8 cellular contexts compared by ENCODE assay signal in genomic region chr6:28597217-28597835, GRCh38.
DNase-seq lines count a peak whose midpoint lies in the region; ATAC-seq, FAIRE-seq and TF ChIP-seq lines count a peak whose summit lies in the region.

No MANE protein-coding gene starts in this region.

- no peak overlapping the region for H3K9ac ChIP-seq in endodermal cell (ENCODE audit: extremely low read depth, low read length, poor library complexity, severe bottlenecking)

- peaks cover 2% of the 10 kb centered on the region for H3K4me1 Mint-ChIP-seq in endodermal cell

- peaks cover 9% of the 10 kb centered on the region for H3K27me3 ChIP-seq in endodermal cell (ENCODE audit: control insufficient read depth, insufficient read depth, low read length, poor library complexity, severe bottlenecking)

- no peaks in the 10 kb centered on the region for H3K36me3 ChIP-seq in endodermal cell (ENCODE audit: control insufficient read depth, insufficient read depth, low read length)

- no peak overlapping the region for H3K27ac Mint-ChIP-seq in endodermal cell

- no peak for TF ChIP-seq CTCF in endodermal cell (conservative IDR thresholded peaks at IDR 0.05)

- peak overlapping the region; percentile 77 for H3K4me3 ChIP-seq in endodermal cell (ENCODE audit: low read length)

- FAIRE-seq in GM12891 (lab: Jason Lieb, UNC), result no peak

- no peaks in the 10 kb centered on the region for H3K9me3 ChIP-seq in endodermal cell (ENCODE audit: control insufficient read depth, low read length)

- no peak overlapping the region for H3K27ac ChIP-seq in endodermal cell (ENCODE audit: low read depth, low read length)

- peaks cover 23% of the 10 kb centered on the region for H3K27me3 Mint-ChIP-seq in endodermal cell (ENCODE audit: insufficient read depth)

- H3K4me3 Mint-ChIP-seq in endodermal cell, result peak overlapping the region; percentile 66

- no peaks in the 10 kb centered on the region for H3K9me3 Mint-ChIP-seq in endodermal cell

- no peak for ATAC-seq in GM19455 (IDR thresholded peaks at IDR 0.05; ENCODE audit: unreplicated experiment)

- DNase-seq in COLO829 (ENCODE audit: low spot score) (peak; percentile 84), HPDE6-E6E7 (ENCODE audit: extremely low spot score) (peak; percentile 26), SHP77 (lab: John Stamatoyannopoulos, UW) (peak; percentile 72 to 75), endodermal cell (peak; percentile 88), 8988T (no peak), GM12891 (ENCODE audit: insufficient read length, low spot score) (no peak)
- peak; percentile 74 for DNase-seq in stimulated activated CD4-positive, alpha-beta T cell treated with anti-CD3 and anti-CD28 coated beads, Interleukin-15, amount 100 ng/mL, for 24 hours

- TF ChIP-seq POLR2A in GM12891 (IDR thresholded peaks at IDR 0.05; ENCODE audit: low read depth, low read length), result no peak

- H3K36me3 Mint-ChIP-seq in endodermal cell (ENCODE audit: low read depth), result no peaks in the 10 kb centered on the region

- no peaks in the 10 kb centered on the region for H3K4me1 ChIP-seq in endodermal cell (ENCODE audit: control insufficient read depth, insufficient read depth, low read length)

- 6 to 15% methylated on average over 15 to 18 of the region's 18 CpGs for WGBS in endodermal cell (ENCODE audit: insufficient coverage in 1 of 2, insufficient read length in 1 of 2), 2 experiments

TF ChIP-seq in GM12891, 5 proteins besides CTCF, POLR2A, EP300 and RAD21:
- TF ChIP-seq POLR2AphosphoS5 (IDR thresholded peaks at IDR 0.05; ENCODE audit: low read depth, low read length) (no peak), POU2F2 (IDR thresholded peaks at IDR 0.05; ENCODE audit: low read depth, low read length) (no peak), TAF1 (IDR thresholded peaks at IDR 0.05; ENCODE audit: low read depth, low read length) (no peak), SPI1 (IDR thresholded peaks at IDR 0.05; ENCODE audit: low read depth, low read length) (no peak), PAX5 (IDR thresholded peaks at IDR 0.05; ENCODE audit: insufficient read depth, low read length, severe bottlenecking) (no peak)

Comparison
In these comparisons a context has a peak if more than half of its experiments do, and no peak if none do; other contexts are left out.
1. DNase-seq: peak in COLO829 (single experiment), HPDE6-E6E7 (single experiment), SHP77 (2 of 2), endodermal cell (single experiment) and stimulated activated CD4-positive, alpha-beta T cell treated with anti-CD3 and anti-CD28 coated beads, Interleukin-15, amount 100 ng/mL, for 24 hours (single experiment); none in 8988T (single experiment) and GM12891 (single experiment).